ENCODE assay signal across 8 cellular contexts in genomic region chr2:186459009-186459408, GRCh38. TPM values are rescaled to one million over a fixed set of nuclear protein-coding genes. Genes with fewer than 3 reads are reported as not detected.
DNase-seq lines count a peak whose midpoint lies in the region; ATAC-seq, FAIRE-seq and TF ChIP-seq lines count a peak whose summit lies in the region.

No MANE protein-coding gene starts in this region.

- DNase-seq in SIG-M5 treated with dmso at 0.1 percent for 504 hours (lab: John Stamatoyannopoulos, UW; ENCODE audit: unreplicated experiment) (peak; percentile 2), SIG-M5 (lab: John Stamatoyannopoulos, UW) (no peak), NCI-H446 treated with DMSO at 0.1 percent for 48 hours (lab: John Stamatoyannopoulos, UW) (peak; percentile 23), endothelial cell of umbilical vein (ENCODE audit: low read depth, low spot score) (peak; percentile 37), smooth muscle cell (lab: John Stamatoyannopoulos, UW; ENCODE audit: unreplicated experiment) (no peak), UCSD-AML1 (lab: John Stamatoyannopoulos, UW; ENCODE audit: unreplicated experiment) (no peak)
- no peak for DNase-seq in stimulated activated CD4-positive, alpha-beta T cell treated with anti-CD3 and anti-CD28 coated beads, Interleukin-1b, Interleukin-23, amount 100 ng/mL, for 48 hours

- H3K9me3 ChIP-seq in endothelial cell of umbilical vein (replicated peaks; ENCODE audit: control insufficient read depth, insufficient read depth, low read length) (no peaks in the 10 kb centered on the region), smooth muscle cell (replicated peaks; ENCODE audit: low read depth) (no peaks in the 10 kb centered on the region)

- intact Hi-C loops in endothelial cell of umbilical vein (cut with micrococcal nuclease) = loop anchor here (2.0 kb wide), 1 partner anchor 720 kb away; the partner anchor contains the start of gene FSIP2

- no peaks in the 10 kb centered on the region for H3K27me3 ChIP-seq in endothelial cell of umbilical vein (ENCODE audit: control insufficient read depth in 2 of 2, insufficient read depth in 2 of 2, low read length in 2 of 2)
- no peaks in the 10 kb centered on the region for H3K27me3 ChIP-seq in smooth muscle cell (ENCODE audit: low read depth)

- no peaks in the 10 kb centered on the region for H3F3A ChIP-seq in smooth muscle cell (ENCODE audit: low read depth)

- H2AFZ ChIP-seq in endothelial cell of umbilical vein (ENCODE audit: low read depth, low read length) (no peak overlapping the region), smooth muscle cell (ENCODE audit: low read depth) (no peak overlapping the region)

- 76% methylated on average over 2 of the region's 2 CpGs for WGBS in smooth muscle cell (ENCODE audit: low lambda C conversion rate)

- no peaks in the 10 kb centered on the region for H3K36me3 ChIP-seq in endothelial cell of umbilical vein (ENCODE audit: control insufficient read depth in 2 of 2, extremely low read depth in 1 of 2, insufficient read depth in 2 of 2, low read length in 2 of 2)
- H3K36me3 ChIP-seq in smooth muscle cell (ENCODE audit: low read depth) = no peaks in the 10 kb centered on the region

- H3K4me2 ChIP-seq in endothelial cell of umbilical vein (ENCODE audit: insufficient read depth, low read length) (no peak overlapping the region), smooth muscle cell (no peak overlapping the region)

- CTCF ChIA-PET in endothelial cell of umbilical vein (lab: Charles Lee) = interaction anchor here (2.7 kb wide), 1 partner anchor 1168 kb away, joined by 16 read pairs; no protein-coding TSS in a partner anchor

- POLR2A ChIA-PET in endothelial cell of umbilical vein (lab: Charles Lee) = no interaction called here

- H3K9me1 ChIP-seq in endothelial cell of umbilical vein (replicated peaks; ENCODE audit: control insufficient read depth, extremely low read depth, insufficient read depth, low read length) = no peaks in the 10 kb centered on the region

- dilution Hi-C loops in endothelial cell of umbilical vein (cut with MboI; ENCODE audit: extremely low pct_ligation_motif_present, low sequenced_read_pairs) = no loop called here

- H3K4me1 ChIP-seq in endothelial cell of umbilical vein (ENCODE audit: control insufficient read depth, extremely low read depth, insufficient read depth, low read length) = no peaks in the 10 kb centered on the region
- H3K4me1 ChIP-seq in smooth muscle cell (ENCODE audit: low read depth) = peaks cover 6% of the 10 kb centered on the region

- BruUV-seq in endothelial cell of umbilical vein (replicated peaks; lab: Mats Ljungman, UMichigan) = no TSS peak

- FAIRE-seq in endothelial cell of umbilical vein (lab: Jason Lieb, UNC) = no peak

- TF ChIP-seq CTCF in endothelial cell of umbilical vein (IDR thresholded peaks at IDR 0.05; ENCODE audit: extremely low read depth in 1 of 2, insufficient read depth in 1 of 2, low read depth in 1 of 2, low read length in 2 of 2) (peak in 1 of 2 donors; percentile 21), smooth muscle cell (IDR thresholded peaks at IDR 0.05; ENCODE audit: borderline replicate concordance, insufficient read depth, poor library complexity, severe bottlenecking) (peak; percentile 19)

- H3K79me2 ChIP-seq in endothelial cell of umbilical vein (ENCODE audit: control insufficient read depth, insufficient read depth, low read length) = no peaks in the 10 kb centered on the region
- no peaks in the 10 kb centered on the region for H3K79me2 ChIP-seq in smooth muscle cell (ENCODE audit: low read depth)

- H3K27ac ChIP-seq in endothelial cell of umbilical vein (ENCODE audit: insufficient read depth, low read depth, low read length) (no peak overlapping the region), smooth muscle cell (ENCODE audit: low read depth) (no peak overlapping the region)

- H3K9ac ChIP-seq in endothelial cell of umbilical vein (replicated peaks; ENCODE audit: extremely low read depth, insufficient read depth, low read length) (no peak overlapping the region), smooth muscle cell (ENCODE audit: low read depth) (no peak overlapping the region)

- H4K20me1 ChIP-seq in endothelial cell of umbilical vein (replicated peaks; ENCODE audit: control insufficient read depth, extremely low read depth, insufficient read depth, low read length) = no peaks in the 10 kb centered on the region
- no peaks in the 10 kb centered on the region for H4K20me1 ChIP-seq in smooth muscle cell (ENCODE audit: low read depth)

- ATAC-seq in GM18517 (IDR thresholded peaks at IDR 0.05; ENCODE audit: unreplicated experiment) = no peak

- no peak for TF ChIP-seq POLR2A in endothelial cell of umbilical vein (IDR thresholded peaks at IDR 0.05; ENCODE audit: low read depth, low read length)

- H3K4me3 ChIP-seq in endothelial cell of umbilical vein (replicated peaks in 1 of 3; ENCODE audit: insufficient read depth in 1 of 3, low read depth in 1 of 3, low read length in 3 of 3) (no peak overlapping the region), smooth muscle cell (no peak overlapping the region)

TF ChIP-seq in endothelial cell of umbilical vein, 7 proteins besides CTCF, POLR2A, EP300 and RAD21:
- no peak for TF ChIP-seq MYC (IDR thresholded peaks at IDR 0.05; ENCODE audit: low read depth, low read length)

RNA-seq across cellular contexts. Expression of gene ZC3H15, which starts 27.1 kb away (rescaled TPM):
- total RNA-seq in endothelial cell of umbilical vein (64.5 and 65.1 TPM in 2 replicates), smooth muscle cell (57.1 and 93.8 TPM in 2 replicates)
- polyA plus RNA-seq in endothelial cell of umbilical vein (15.8 and 24.1 TPM in 2 replicates), smooth muscle cell (67.7 and 86.7 TPM in 2 replicates)
- polyA plus RNA-seq in endothelial cell of umbilical vein (2011; cell fraction: cytosol; rRNA removed) = 50.5 and 52.6 TPM in 2 replicates
- polyA plus RNA-seq in endothelial cell of umbilical vein (2011; cell fraction: nucleus; rRNA removed) = 61.2 and 80.0 TPM in 2 replicates
- 70.9 and 112 TPM in 2 replicates for polyA plus RNA-seq in endothelial cell of umbilical vein (2012)
- polyA minus RNA-seq in endothelial cell of umbilical vein = 17.1 and 19.2 TPM in 2 replicates
- polyA minus RNA-seq in endothelial cell of umbilical vein (2011; cell fraction: cytosol; rRNA and poly(A)+ RNA removed) = 54.8 TPM
- 31.2 and 52.2 TPM in 2 replicates for polyA minus RNA-seq in endothelial cell of umbilical vein (2011; cell fraction: nucleus; rRNA and poly(A)+ RNA removed)

Comparison
In these comparisons a context has a peak if more than half of its experiments do, and no peak if none do; other contexts are left out.
1. DNase-seq: peak in SIG-M5 treated with dmso at 0.1 percent for 504 hours (single experiment), NCI-H446 treated with DMSO at 0.1 percent for 48 hours (single experiment) and endothelial cell of umbilical vein (single experiment); none in SIG-M5 (single experiment), smooth muscle cell (single experiment), UCSD-AML1 (single experiment) and stimulated activated CD4-positive, alpha-beta T cell treated with anti-CD3 and anti-CD28 coated beads, Interleukin-1b, Interleukin-23, amount 100 ng/mL, for 48 hours (single experiment).